In the genomic region with DNA sequence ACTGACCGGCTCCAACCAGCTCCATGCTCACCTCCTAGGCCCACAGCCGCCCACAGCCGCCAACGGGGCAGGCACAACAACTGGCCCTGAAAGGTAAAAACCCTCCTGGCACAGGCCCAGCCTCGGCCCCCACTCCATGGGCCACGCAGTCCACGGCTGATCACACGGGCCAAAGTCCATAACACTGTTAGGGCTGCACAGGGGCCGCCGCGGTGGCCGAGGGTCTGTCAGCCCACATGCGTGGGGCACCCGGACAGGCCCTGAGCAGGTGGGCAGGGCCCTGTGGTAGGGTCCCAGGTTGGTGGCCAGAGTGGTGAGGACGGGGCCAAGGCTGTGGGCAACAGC, we compare ENCODE assay signal across 24 cellular contexts. TPM values are rescaled to one million over a fixed set of nuclear protein-coding genes. Genes with fewer than 3 reads are reported as not detected.
"Had no signal": no experiment of that assay in that cellular context is flagged by ENCODE, and none has a peak within 500 bp of the region (broad histone marks: within the 10 kb centered on the region; RNA-seq: fewer than 3 reads in every experiment).

No MANE protein-coding gene starts in this region.

- H3K4me3 Mint-ChIP-seq: activated naive CD4-positive, alpha-beta T cell treated with anti-CD3 and anti-CD28 coated beads, Interleukin-2, amount 10 ng/mL, durations not matched to agents 7 days and 5 days; activated naive CD8-positive, alpha-beta T cell treated with anti-CD3 and anti-CD28 coated beads, Interleukin-2, amount 50 U/mL, for 24 hours; naive thymus-derived CD4-positive, alpha-beta T cell; T-helper 2 cell treated with Interferon-gamma antibody and Interleukin-4, amounts not matched to agents 5 μg/mL and 100 μg/mL, for 36 hours had no signal

- H3K27me3 ChIP-seq: brain microvascular endothelial cell, esophagus muscularis mucosa, gastroesophageal sphincter, heart right ventricle, neutrophil, pancreas, right lobe of liver, tibial nerve had no signal

- H3K27ac ChIP-seq: brain microvascular endothelial cell, coronary artery, esophagus muscularis mucosa, gastroesophageal sphincter, heart right ventricle, neutrophil, pancreas, right lobe of liver had no signal

- H3K27ac Mint-ChIP-seq: activated naive CD4-positive, alpha-beta T cell treated with anti-CD3 and anti-CD28 coated beads, Interleukin-2, amount 10 ng/mL, durations not matched to agents 7 days and 5 days; activated naive CD8-positive, alpha-beta T cell treated with anti-CD3 and anti-CD28 coated beads, Interleukin-2, amount 50 U/mL, for 24 hours had no signal

- ATAC-seq: gastroesophageal sphincter, heart right ventricle, left ventricle myocardium superior, pancreas had no signal

- H3K27me3 Mint-ChIP-seq: activated naive CD4-positive, alpha-beta T cell treated with anti-CD3 and anti-CD28 coated beads, Interleukin-2, amount 10 ng/mL, durations not matched to agents 7 days and 5 days; activated naive CD8-positive, alpha-beta T cell treated with anti-CD3 and anti-CD28 coated beads, Interleukin-2, amount 50 U/mL, for 24 hours; naive thymus-derived CD4-positive, alpha-beta T cell had no signal

- H3K9me3 Mint-ChIP-seq: activated naive CD8-positive, alpha-beta T cell treated with anti-CD3 and anti-CD28 coated beads, Interleukin-2, amount 50 U/mL, for 24 hours; activated T-helper 2 cell treated with anti-CD3 and anti-CD28 coated beads, Interferon-gamma antibody, Interleukin-2, Interleukin-4, amounts not matched to agents 10 μg/mL and 5 μg/mL and 100 μg/mL, durations not matched to agents 14 hours and 24 hours and 36 hours; T-helper 2 cell treated with Interferon-gamma antibody and Interleukin-4, amounts not matched to agents 5 μg/mL and 100 μg/mL, for 36 hours had no signal

- H3K9me3 ChIP-seq: esophagus muscularis mucosa, gastroesophageal sphincter, heart right ventricle, neutrophil, pancreas, right lobe of liver, tibial nerve had no signal

- H3K4me3 ChIP-seq: coronary artery, esophagus muscularis mucosa, gastroesophageal sphincter, heart right ventricle, pancreas, right lobe of liver, smooth muscle cell, tibial nerve had no signal

- H3K36me3 ChIP-seq: neutrophil had no signal

- DNase-seq: activated CD4-positive, alpha-beta T cell treated with anti-CD3 and anti-CD28 coated beads, Interleukin-2, amount 50 U/mL, for 4 hours; activated naive CD4-positive, alpha-beta T cell treated with anti-CD3 and anti-CD28 coated beads, Interleukin-2, amount 10 ng/mL, durations not matched to agents 7 days and 5 days; activated naive CD8-positive, alpha-beta T cell treated with anti-CD3 and anti-CD28 coated beads, Interleukin-2, amount 50 U/mL, for 24 hours; activated T-cell treated with anti-CD3 and anti-CD28 coated beads, Interleukin-2, amount 50 U/mL, for 1 hour; aorta; brain microvascular endothelial cell; heart right ventricle; kidney glomerular epithelial cell; left ventricle myocardium superior; mesenchymal stem cell; naive thymus-derived CD4-positive, alpha-beta T cell; right lobe of liver; stimulated activated CD4-positive, alpha-beta T cell treated with anti-CD3 and anti-CD28 coated beads, Interleukin-4, amount 100 ng/mL, for 4 hours; stimulated activated naive CD4-positive, alpha-beta T cell treated with Interleukin-2 at 50 U/mL for 16 hours had no signal

- H3K4me1 ChIP-seq: pancreas had no signal

RNA-seq across cellular contexts. Expression of a gene that starts 29.0 kb away (rescaled TPM):
- total RNA-seq: activated T-helper 2 cell treated with anti-CD3 and anti-CD28 coated beads, Interferon-gamma antibody, Interleukin-2, Interleukin-4, amounts not matched to agents 10 μg/mL and 5 μg/mL and 100 μg/mL, durations not matched to agents 14 hours and 24 hours and 36 hours; aorta; gastroesophageal sphincter; heart right ventricle; left ventricle myocardium superior; naive thymus-derived CD4-positive, alpha-beta T cell; pulmonary artery endothelial cell; right lobe of liver; smooth muscle cell had no signal
